Comparison of ENCODE assay signal across 12 cellular contexts in genomic region chr20:8414611-8415274, GRCh38.
DNase-seq lines count a peak whose midpoint lies in the region; ATAC-seq, FAIRE-seq and TF ChIP-seq lines count a peak whose summit lies in the region.
"Had no signal": no experiment of that assay in that cellular context is flagged by ENCODE, and none has a peak within 500 bp of the region (broad histone marks: within the 10 kb centered on the region; RNA-seq: fewer than 3 reads in every experiment).

No MANE protein-coding gene starts in this region.

- H3K27ac ChIP-seq in pancreas: peak overlapping the region in 1 of 4 donors; percentile 62
- H3K27ac ChIP-seq: transverse colon had no signal

- peaks cover 0 to 16% (median 4%) of the 10 kb centered on the region in 3 donors for H3K4me1 ChIP-seq in pancreas
- H3K4me1 ChIP-seq: transverse colon had no signal

- no peak overlapping the region for H3K27ac Mint-ChIP-seq in stimulated activated memory B cell treated with anti-CD40 and anti-IgM and Interleukin-4, amounts not matched to agents 10 μg/mL and 1 μg/mL and 100 μg/mL, for 72 hours

- FAIRE-seq in pancreas (lab: Jason Lieb, UNC): no peak
- FAIRE-seq: A204.1 had no signal

- peak; percentile 19 to 62 for DNase-seq in NCI-H2081 (lab: John Stamatoyannopoulos, UW)
- no peak for DNase-seq in NCI-H2081 treated with DMSO at 0.1 percent for 48 hours (lab: John Stamatoyannopoulos, UW)
- peak; percentile 24 to 77 for DNase-seq in NCI-H1930 (lab: John Stamatoyannopoulos, UW)
- peak; percentile 66 to 67 for DNase-seq in cardiac fibroblast (ENCODE audit: low read depth in 2 of 2)
- no peak for DNase-seq in pancreas
- no peak for DNase-seq in HT-29 (ENCODE audit: low spot score)
- DNase-seq in activated CD8-positive, alpha-beta memory T cell treated with anti-CD3 and anti-CD28 coated beads, Interleukin-2, amount 50 U/mL, for 4 hours: no peak
- DNase-seq: activated naive CD4-positive, alpha-beta T cell treated with anti-CD3 and anti-CD28 coated beads, Interleukin-2, amount 50 U/mL, for 16 hours; stimulated activated CD4-positive, alpha-beta T cell treated with anti-CD3 and anti-CD28 coated beads, Interleukin-2, amount 100 ng/mL, for 48 hours; transverse colon had no signal

- TF ChIP-seq CTCF in cardiac fibroblast (IDR thresholded peaks at IDR 0.05; ENCODE audit: low read depth, low read length) (no peak), pancreas (IDR thresholded peaks at IDR 0.05) (no peak)

- H3K9me3 Mint-ChIP-seq in stimulated activated memory B cell treated with anti-CD40 and anti-IgM and Interleukin-4, amounts not matched to agents 10 μg/mL and 1 μg/mL and 100 μg/mL, for 72 hours: no peaks in the 10 kb centered on the region

- no peaks in the 10 kb centered on the region for H3K27me3 ChIP-seq in pancreas
- H3K27me3 ChIP-seq: transverse colon had no signal

- H3K9me3 ChIP-seq in pancreas: no peaks in the 10 kb centered on the region
- H3K9me3 ChIP-seq: transverse colon had no signal

- ATAC-seq in pancreas: peak; percentile 86 to 94 (median 90)
- ATAC-seq in stimulated activated memory B cell treated with anti-CD40 and anti-IgM and Interleukin-4, amounts not matched to agents 10 μg/mL and 1 μg/mL and 100 μg/mL, for 72 hours: no peak

- H3K4me3 Mint-ChIP-seq in stimulated activated memory B cell treated with anti-CD40 and anti-IgM and Interleukin-4, amounts not matched to agents 10 μg/mL and 1 μg/mL and 100 μg/mL, for 72 hours: no peak overlapping the region

- no peaks in the 10 kb centered on the region for H3K4me1 Mint-ChIP-seq in stimulated activated memory B cell treated with anti-CD40 and anti-IgM and Interleukin-4, amounts not matched to agents 10 μg/mL and 1 μg/mL and 100 μg/mL, for 72 hours

- intact Hi-C loops in pancreas (cut with DNase I): no loop called here

- no peaks in the 10 kb centered on the region for H3K36me3 ChIP-seq in pancreas
- H3K36me3 ChIP-seq: transverse colon had no signal

- no peaks in the 10 kb centered on the region for H3K36me3 Mint-ChIP-seq in stimulated activated memory B cell treated with anti-CD40 and anti-IgM and Interleukin-4, amounts not matched to agents 10 μg/mL and 1 μg/mL and 100 μg/mL, for 72 hours

- H3K27me3 Mint-ChIP-seq in stimulated activated memory B cell treated with anti-CD40 and anti-IgM and Interleukin-4, amounts not matched to agents 10 μg/mL and 1 μg/mL and 100 μg/mL, for 72 hours: no peaks in the 10 kb centered on the region

- no peak overlapping the region for H3K4me3 ChIP-seq in cardiac fibroblast (replicated peaks in 1 of 2; ENCODE audit: low read depth in 2 of 2, low read length in 2 of 2)
- H3K4me3 ChIP-seq in pancreas: no peak overlapping the region
- H3K4me3 ChIP-seq: transverse colon had no signal

Comparison
In these comparisons a context has a peak if more than half of its experiments do, and no peak if none do; other contexts are left out.
1. DNase-seq: peak in NCI-H2081 (2 of 2), NCI-H1930 (2 of 2) and cardiac fibroblast (2 of 2); none in NCI-H2081 treated with DMSO at 0.1 percent for 48 hours (single experiment), pancreas (0 of 6), HT-29 (single experiment) and activated CD8-positive, alpha-beta memory T cell treated with anti-CD3 and anti-CD28 coated beads, Interleukin-2, amount 50 U/mL, for 4 hours (single experiment).